8 cellular contexts compared by ENCODE assay signal in genomic region chr1:237386362-237387143, GRCh38.
A peak's percentile ranks its signal among the peaks of the same experiment; 100 is the strongest.
DNase-seq lines count a peak whose midpoint lies in the region; ATAC-seq, FAIRE-seq and TF ChIP-seq lines count a peak whose summit lies in the region.

No MANE protein-coding gene starts in this region.

- intact Hi-C loops in endothelial cell of umbilical vein (cut with micrococcal nuclease), result loop anchor here (1.0 to 10.0 kb wide), 4 partner anchors 342 to 627 kb away; partner anchors contain the start of gene RYR2

- dilution Hi-C loops in endothelial cell of umbilical vein (cut with MboI; ENCODE audit: extremely low pct_ligation_motif_present, low sequenced_read_pairs), result no loop called here

- no peaks in the 10 kb centered on the region for H3K79me2 ChIP-seq in endothelial cell of umbilical vein (ENCODE audit: control insufficient read depth, insufficient read depth, low read length)

- no peaks in the 10 kb centered on the region for H3K27me3 ChIP-seq in AG04450 (ENCODE audit: control insufficient read depth, insufficient read depth, low read length)
- H3K27me3 ChIP-seq in endothelial cell of umbilical vein (ENCODE audit: control insufficient read depth in 2 of 2, insufficient read depth in 2 of 2, low read length in 2 of 2), result no peaks in the 10 kb centered on the region

- H3K9me1 ChIP-seq in endothelial cell of umbilical vein (replicated peaks; ENCODE audit: control insufficient read depth, extremely low read depth, insufficient read depth, low read length), result no peaks in the 10 kb centered on the region

- peak; percentile 75 for TF ChIP-seq CTCF in AG04450 (IDR thresholded peaks at IDR 0.05; ENCODE audit: low read depth, low read length)
- TF ChIP-seq CTCF in endothelial cell of umbilical vein (IDR thresholded peaks at IDR 0.05; ENCODE audit: extremely low read depth in 1 of 2, insufficient read depth in 1 of 2, low read depth in 1 of 2, low read length in 2 of 2), result peak; percentile 24 to 25
- peak; percentile 83 for TF ChIP-seq CTCF in retinal pigment epithelial cell (conservative IDR thresholded peaks at IDR 0.05; ENCODE audit: low read depth, low read length)

- no peak overlapping the region for H2AFZ ChIP-seq in endothelial cell of umbilical vein (ENCODE audit: low read depth, low read length)

- no peaks in the 10 kb centered on the region for H3K4me1 ChIP-seq in endothelial cell of umbilical vein (ENCODE audit: control insufficient read depth, extremely low read depth, insufficient read depth, low read length)

- H3K27ac ChIP-seq in AG04450 (ENCODE audit: low read depth, low read length), result no peak overlapping the region
- H3K27ac ChIP-seq in endothelial cell of umbilical vein (ENCODE audit: insufficient read depth, low read depth, low read length), result no peak overlapping the region

- H4K20me1 ChIP-seq in endothelial cell of umbilical vein (replicated peaks; ENCODE audit: control insufficient read depth, extremely low read depth, insufficient read depth, low read length), result no peaks in the 10 kb centered on the region

- no peak overlapping the region for H3K4me2 ChIP-seq in endothelial cell of umbilical vein (ENCODE audit: insufficient read depth, low read length)

- no peak for TF ChIP-seq POLR2A in endothelial cell of umbilical vein (IDR thresholded peaks at IDR 0.05; ENCODE audit: low read depth, low read length)

- CTCF ChIA-PET in AG04450 (lab: Charles Lee), result interaction anchor here (0.5 to 3.8 kb wide), 18 partner anchors 17 to 1452 kb away, joined by 3 to 55 read pairs (median 4); partner anchors contain the start of gene HEATR1
- CTCF ChIA-PET in endothelial cell of umbilical vein (lab: Charles Lee), result interaction anchor here (0.6 to 3.0 kb wide), 13 partner anchors 16 to 806 kb away, joined by 3 to 32 read pairs (median 5); partner anchors contain the start of genes HEATR1 and RYR2

- POLR2A ChIA-PET in AG04450 (lab: Yijun Ruan, JAX) (no interaction called here), endothelial cell of umbilical vein (lab: Charles Lee) (no interaction called here)

- ATAC-seq in GM18511 (IDR thresholded peaks at IDR 0.05; ENCODE audit: unreplicated experiment) (peak; percentile 53), GM21576 (IDR thresholded peaks at IDR 0.05; ENCODE audit: unreplicated experiment) (no peak)

- H3K9me3 ChIP-seq in AG04450 (ENCODE audit: control insufficient read depth, insufficient read depth, low read length), result no peaks in the 10 kb centered on the region
- no peaks in the 10 kb centered on the region for H3K9me3 ChIP-seq in endothelial cell of umbilical vein (replicated peaks; ENCODE audit: control insufficient read depth, insufficient read depth, low read length)

- peak; percentile 26 for FAIRE-seq in endothelial cell of umbilical vein (lab: Jason Lieb, UNC)

- H3K4me3 ChIP-seq in AG04450 (ENCODE audit: low read depth, low read length) (no peak overlapping the region), endothelial cell of umbilical vein (replicated peaks in 1 of 3; ENCODE audit: insufficient read depth in 1 of 3, low read depth in 1 of 3, low read length in 3 of 3) (no peak overlapping the region), retinal pigment epithelial cell (ENCODE audit: low read length) (no peak overlapping the region)

- BruUV-seq in endothelial cell of umbilical vein (replicated peaks; lab: Mats Ljungman, UMichigan), result no TSS peak

- no peaks in the 10 kb centered on the region for H3K36me3 ChIP-seq in endothelial cell of umbilical vein (ENCODE audit: control insufficient read depth in 2 of 2, extremely low read depth in 1 of 2, insufficient read depth in 2 of 2, low read length in 2 of 2)

- H3K9ac ChIP-seq in endothelial cell of umbilical vein (replicated peaks; ENCODE audit: extremely low read depth, insufficient read depth, low read length), result no peak overlapping the region

- no peak for DNase-seq in AG04450 (ENCODE audit: low read depth, low spot score)
- DNase-seq in NCI-H748 treated with DMSO at 0.1 percent for 48 hours (lab: John Stamatoyannopoulos, UW), result peak; percentile 0
- DNase-seq in endothelial cell of umbilical vein (ENCODE audit: low read depth, low spot score), result peak; percentile 9
- DNase-seq in retinal pigment epithelial cell (ENCODE audit: low read depth), result no peak
- DNase-seq in effector CD8-positive, alpha-beta T cell (lab: John Stamatoyannopoulos, UW), result no peak
- DNase-seq in activated T-cell treated with anti-CD3 and anti-CD28 coated beads, Interleukin-2, amount 50 U/mL, for 1 hour, result no peak

TF ChIP-seq in endothelial cell of umbilical vein, 7 proteins besides CTCF, POLR2A, EP300 and RAD21:
- no peak for TF ChIP-seq JUN (IDR thresholded peaks at IDR 0.05; ENCODE audit: borderline replicate concordance, insufficient read depth, insufficient read length, low read depth)
- TF ChIP-seq EZH2 (IDR thresholded peaks at IDR 0.05; ENCODE audit: borderline replicate concordance, low read depth, low read length, severe bottlenecking), result no peak
- no peak for TF ChIP-seq MAX (IDR thresholded peaks at IDR 0.05; ENCODE audit: insufficient read depth, insufficient read length)
- no peak for TF ChIP-seq MYC (IDR thresholded peaks at IDR 0.05; ENCODE audit: low read depth, low read length)

Comparison
In these comparisons a context has a peak if more than half of its experiments do, and no peak if none do; other contexts are left out.
1. DNase-seq: peak in NCI-H748 treated with DMSO at 0.1 percent for 48 hours (single experiment) and endothelial cell of umbilical vein (single experiment); none in AG04450 (single experiment), retinal pigment epithelial cell (single experiment), effector CD8-positive, alpha-beta T cell (single experiment) and activated T-cell treated with anti-CD3 and anti-CD28 coated beads, Interleukin-2, amount 50 U/mL, for 1 hour (single experiment).
2. CTCF ChIP-seq: peak in every context shown above with its lines; median percentile 83 in retinal pigment epithelial cell; 75 in AG04450; 24 in endothelial cell of umbilical vein.